Comparison of ENCODE assay signal across 24 cellular contexts in genomic region chr10:49784631-49785030, GRCh38. TPM values are rescaled to one million over a fixed set of nuclear protein-coding genes. Genes with fewer than 3 reads are reported as not detected.
"Had no signal": no experiment of that assay in that cellular context is flagged by ENCODE, and none has a peak within 500 bp of the region (broad histone marks: within the 10 kb centered on the region; RNA-seq: fewer than 3 reads in every experiment).

No MANE protein-coding gene starts in this region.

- H3K36me3 ChIP-seq: esophagus muscularis mucosa, gastroesophageal sphincter, heart right ventricle, left ventricle myocardium inferior, lower lobe of right lung, sigmoid colon, transverse colon, upper lobe of right lung, uterus had no signal

- H3K27ac ChIP-seq: coronary artery, esophagus muscularis mucosa, foreskin keratinocyte, gastroesophageal sphincter, heart right ventricle, left ventricle myocardium inferior, lower lobe of right lung, parathyroid adenoma, sigmoid colon, transverse colon, upper lobe of right lung, uterus had no signal

- H3K4me1 ChIP-seq: esophagus muscularis mucosa, foreskin keratinocyte, gastroesophageal sphincter, heart right ventricle, left ventricle myocardium inferior, lower lobe of right lung, parathyroid adenoma, sigmoid colon, transverse colon, upper lobe of right lung, uterus had no signal

- H3K4me3 Mint-ChIP-seq: natural killer cell; stimulated activated effector memory CD8-positive, alpha-beta T cell treated with anti-CD3 and anti-CD28 coated beads, Interleukin-12 subunit alpha, Interleukin-12 subunit beta, amount 100 ng/mL, for 72 hours had no signal

- H3K4me3 ChIP-seq: coronary artery, esophagus muscularis mucosa, gastroesophageal sphincter, heart right ventricle, left ventricle myocardium inferior, lower lobe of right lung, sigmoid colon, transverse colon, upper lobe of right lung, uterus had no signal

- ATAC-seq: foreskin keratinocyte; gastroesophageal sphincter; heart right ventricle; left colon; lower lobe of right lung; stimulated activated effector memory CD8-positive, alpha-beta T cell treated with anti-CD3 and anti-CD28 coated beads, Interleukin-12 subunit alpha, Interleukin-12 subunit beta, amount 100 ng/mL, for 72 hours; stimulated activated naive CD8-positive, alpha-beta T cell treated with anti-CD3 and anti-CD28 coated beads, Interleukin-15, Interleukin-2, amounts not matched to agents 100 U/mL and 50 U/mL, for 24 hours; upper lobe of right lung had no signal

- H3K36me3 Mint-ChIP-seq: natural killer cell; stimulated activated effector memory CD8-positive, alpha-beta T cell treated with anti-CD3 and anti-CD28 coated beads, Interleukin-12 subunit alpha, Interleukin-12 subunit beta, amount 100 ng/mL, for 72 hours had no signal

- H3K4me1 Mint-ChIP-seq: natural killer cell; stimulated activated effector memory CD8-positive, alpha-beta T cell treated with anti-CD3 and anti-CD28 coated beads, Interleukin-12 subunit alpha, Interleukin-12 subunit beta, amount 100 ng/mL, for 72 hours had no signal

- H3K9me3 Mint-ChIP-seq: stimulated activated effector memory CD8-positive, alpha-beta T cell treated with anti-CD3 and anti-CD28 coated beads, Interleukin-12 subunit alpha, Interleukin-12 subunit beta, amount 100 ng/mL, for 72 hours had no signal

- DNase-seq: dermis blood vessel endothelial cell; effector memory CD4-positive, alpha-beta T cell; foreskin keratinocyte; heart right ventricle; hippocampal formation; left colon; left ventricle myocardium inferior; lower lobe of right lung; natural killer cell; right cardiac atrium; sigmoid colon; stimulated activated CD4-positive, alpha-beta T cell treated with anti-CD3 and anti-CD28 coated beads, Interleukin-2, amount 100 ng/mL, for 24 hours; stimulated activated CD4-positive, alpha-beta T cell treated with anti-CD3 and anti-CD28 coated beads, Interleukin-4, amount 100 ng/mL, for 24 hours; stimulated activated naive CD8-positive, alpha-beta T cell treated with anti-CD3 and anti-CD28 coated beads, Interleukin-15, Interleukin-2, amounts not matched to agents 100 U/mL and 50 U/mL, for 24 hours; transverse colon; upper lobe of right lung; uterus had no signal

- H2AFZ ChIP-seq: parathyroid adenoma had no signal

- H3K27me3 ChIP-seq: sigmoid colon, transverse colon, upper lobe of right lung, uterus had no signal

- H3K27ac Mint-ChIP-seq: natural killer cell; progenitor cell of endocrine pancreas; stimulated activated effector memory CD8-positive, alpha-beta T cell treated with anti-CD3 and anti-CD28 coated beads, Interleukin-12 subunit alpha, Interleukin-12 subunit beta, amount 100 ng/mL, for 72 hours had no signal

- H3K79me2 ChIP-seq: parathyroid adenoma had no signal

- H3K9ac ChIP-seq: parathyroid adenoma had no signal

- H3K9me3 ChIP-seq: esophagus muscularis mucosa, gastroesophageal sphincter, heart right ventricle, left ventricle myocardium inferior, lower lobe of right lung, sigmoid colon, transverse colon, upper lobe of right lung, uterus had no signal

RNA-seq across cellular contexts. Expression of gene OGDHL, which starts 22.5 kb away (rescaled TPM):
- total RNA-seq: mononuclear cell, natural killer cell had no signal
